Comparison of ENCODE assay signal across 1 cellular context in genomic region chr17:73368085-73368631, GRCh38.
TF ChIP-seq lines count a peak whose summit lies in the region.

No MANE protein-coding gene starts in this region.

TF ChIP-seq in H1, 55 proteins besides CTCF, POLR2A, EP300 and RAD21:
- TF ChIP-seq SIN3A (conservative IDR thresholded peaks at IDR 0.05 in 1 of 2, IDR thresholded peaks at IDR 0.05 in 1 of 2; ENCODE audit: low read depth in 1 of 2, low read length in 2 of 2) (no peak), HDAC2 (IDR thresholded peaks at IDR 0.05; ENCODE audit: borderline replicate concordance in 1 of 2, low read depth in 2 of 2, low read length in 2 of 2) (no peak), KDM5A (IDR thresholded peaks at IDR 0.05; ENCODE audit: low read length) (no peak), SIRT6 (IDR thresholded peaks at IDR 0.05; ENCODE audit: low read length) (no peak), RXRA (IDR thresholded peaks at IDR 0.05; ENCODE audit: insufficient read depth, low read depth, low read length) (no peak), RFX5 (IDR thresholded peaks at IDR 0.05; ENCODE audit: borderline replicate concordance, low read depth, low read length) (no peak), PHF8 (conservative IDR thresholded peaks at IDR 0.05; ENCODE audit: low read depth, low read length) (no peak), ASH2L (IDR thresholded peaks at IDR 0.05; ENCODE audit: low read length) (no peak), ZNF274 (IDR thresholded peaks at IDR 0.05; ENCODE audit: borderline replicate concordance, extremely low read depth, low read length) (no peak), TEAD4 (IDR thresholded peaks at IDR 0.05; ENCODE audit: low read depth, low read length) (no peak), SUZ12 (IDR thresholded peaks at IDR 0.05; ENCODE audit: low read length) (no peak), SP2 (IDR thresholded peaks at IDR 0.05; ENCODE audit: low read length) (no peak), POLR2AphosphoS5 (IDR thresholded peaks at IDR 0.05; ENCODE audit: low read depth, low read length) (no peak), BRCA1 (IDR thresholded peaks at IDR 0.05; ENCODE audit: low read depth, low read length) (no peak), CREB1 (IDR thresholded peaks at IDR 0.05) (no peak), GTF2F1 (IDR thresholded peaks at IDR 0.05; ENCODE audit: borderline replicate concordance, low read depth, low read length) (no peak), KDM1A (IDR thresholded peaks at IDR 0.05; ENCODE audit: borderline replicate concordance, low read length) (no peak), CBX5 (IDR thresholded peaks at IDR 0.05; ENCODE audit: low read depth, low read length) (no peak), EZH2 (IDR thresholded peaks at IDR 0.05; ENCODE audit: low read depth, low read length, severe bottlenecking) (no peak)
